In genomic region chr1:209784276-209785169, GRCh38 we compare ENCODE assay signal across 8 cellular contexts. TPM values are rescaled to one million over a fixed set of nuclear protein-coding genes. Genes with fewer than 3 reads are reported as not detected.
DNase-seq lines count a peak whose midpoint lies in the region; ATAC-seq and TF ChIP-seq lines count a peak whose summit lies in the region.

Gene C1orf74, minus strand, starts transcription at chr1:209784559. Its CDS starts 925 bp downstream, at chr1:209783634.

- no peak for TF ChIP-seq CTCF in KMS-11 (conservative IDR thresholded peaks at IDR 0.05; ENCODE audit: low read depth, low read length)
- TF ChIP-seq CTCF in Panc1 (IDR thresholded peaks at IDR 0.05): no peak
- TF ChIP-seq CTCF in esophagus muscularis mucosa (IDR thresholded peaks at IDR 0.05): peak in 1 of 3 experiments; percentile 19

- no peaks in the 10 kb centered on the region for H3K27me3 Mint-ChIP-seq in activated T-cell treated with anti-CD3 and anti-CD28 coated beads, Interleukin-2, amount 50 U/mL, for 72 hours (ENCODE audit: low read depth)

- H3K27me3 ChIP-seq in KMS-11 (ENCODE audit: insufficient read depth, low read depth) (no peaks in the 10 kb centered on the region), Panc1 (ENCODE audit: control insufficient read depth, insufficient read depth, low read length) (no peaks in the 10 kb centered on the region), esophagus muscularis mucosa (no peaks in the 10 kb centered on the region), muscle layer of colon (ENCODE audit: control insufficient read depth in 1 of 2, insufficient read depth in 2 of 2, low read length in 2 of 2) (no peaks in the 10 kb centered on the region)

- peak within 1 kb of the TSS; percentile 93 for H3K27ac Mint-ChIP-seq in activated T-cell treated with anti-CD3 and anti-CD28 coated beads, Interleukin-2, amount 50 U/mL, for 72 hours

- H3K4me1 ChIP-seq in KMS-11 (ENCODE audit: low read depth, poor library complexity, severe bottlenecking) (peaks cover 21% of the 10 kb centered on the region), Panc1 (ENCODE audit: control insufficient read depth, insufficient read depth, low read length) (peaks cover 4% of the 10 kb centered on the region; the same call in 1 of the 2 replicates), esophagus muscularis mucosa (peaks cover 32 to 46% (median 39%) of the 10 kb centered on the region in 4 donors), muscle layer of colon (ENCODE audit: insufficient read depth, low read length) (peaks cover 40% of the 10 kb centered on the region)

- no peaks in the 10 kb centered on the region for H4K20me1 ChIP-seq in KMS-11 (ENCODE audit: insufficient read depth)

- peak within 1 kb of the TSS; percentile 87 for H2AFZ ChIP-seq in KMS-11 (ENCODE audit: low read depth)

- TF ChIP-seq POLR2A in esophagus muscularis mucosa (IDR thresholded peaks at IDR 0.05; ENCODE audit: low read depth): peak; percentile 52

- ATAC-seq in GM21786 (IDR thresholded peaks at IDR 0.05; ENCODE audit: unreplicated experiment) (peak; percentile 99), Panc1 (peak; percentile 100)
- ATAC-seq in activated T-cell treated with anti-CD3 and anti-CD28 coated beads, Interleukin-2, amount 50 U/mL, for 72 hours (replicated peaks in 1 of 2): peak; percentile 98

- peaks cover 44% of the 10 kb centered on the region for H3K4me1 Mint-ChIP-seq in activated T-cell treated with anti-CD3 and anti-CD28 coated beads, Interleukin-2, amount 50 U/mL, for 72 hours (ENCODE audit: low read depth)

- no TSS peak for BruUV-seq in Panc1 (replicated peaks; lab: Mats Ljungman, UMichigan)

- peaks cover 7% of the 10 kb centered on the region; the same call in 1 of the 2 replicates for H3K9me3 ChIP-seq in Panc1 (ENCODE audit: control insufficient read depth, insufficient read depth, low read depth, low read length)
- H3K9me3 ChIP-seq in esophagus muscularis mucosa: no peaks in the 10 kb centered on the region
- no peaks in the 10 kb centered on the region for H3K9me3 ChIP-seq in muscle layer of colon (ENCODE audit: low read length)

- peaks cover 2 to 3% of the 10 kb centered on the region in 2 donors for H3K9me3 Mint-ChIP-seq in activated T-cell treated with anti-CD3 and anti-CD28 coated beads, Interleukin-2, amount 50 U/mL, for 72 hours

- in situ Hi-C loops in Panc1 (cut with HindIII; ENCODE audit: low pct_unique_long_range_greater_than_20kb, low sequenced_read_pairs): no loop called here

- H3K9ac ChIP-seq in KMS-11 (peak within 1 kb of the TSS; percentile 63), muscle layer of colon (ENCODE audit: low read length) (peak within 1 kb of the TSS; percentile 88)

- H3K4me2 ChIP-seq in KMS-11: peak within 1 kb of the TSS; percentile 75

- POLR2A ChIA-PET in Panc1 (lab: Charles Lee): interaction anchor here (0.6 kb wide), 1 partner anchor 40 kb away, joined by 3 read pairs; no protein-coding TSS in a partner anchor

- H3K27ac ChIP-seq in KMS-11 (peak within 1 kb of the TSS; percentile 66), Panc1 (ENCODE audit: low read length) (peak within 1 kb of the TSS; percentile 90), esophagus muscularis mucosa (replicated peaks in 1 of 4) (peak within 1 kb of the TSS; percentile 80 to 88 (median 86)), muscle layer of colon (ENCODE audit: low read depth, low read length) (peak within 1 kb of the TSS; percentile 83)

- peaks cover 9% of the 10 kb centered on the region; the same call in 1 of the 2 replicates for H3K79me2 ChIP-seq in KMS-11 (ENCODE audit: insufficient read depth, low read depth)

- H3K36me3 ChIP-seq in KMS-11 (ENCODE audit: insufficient read depth) (no peaks in the 10 kb centered on the region), Panc1 (ENCODE audit: control insufficient read depth, insufficient read depth, low read length) (no peaks in the 10 kb centered on the region; the same call in 1 of the 2 replicates), esophagus muscularis mucosa (peaks cover 0 to 13% (median 0%) of the 10 kb centered on the region in 4 donors), muscle layer of colon (ENCODE audit: insufficient read depth, low read length) (no peaks in the 10 kb centered on the region)

- H3K4me3 ChIP-seq in KMS-11 (IDR thresholded peaks at IDR 0.05; ENCODE audit: insufficient read depth, low read depth, low read length): peak within 1 kb of the TSS; percentile 99
- peak within 1 kb of the TSS; percentile 77 to 84 for H3K4me3 ChIP-seq in Panc1 (ENCODE audit: low read depth in 2 of 2, low read length in 2 of 2)
- peak within 1 kb of the TSS; percentile 68 to 83 (median 68) for H3K4me3 ChIP-seq in esophagus muscularis mucosa
- peak within 1 kb of the TSS; percentile 52 to 81 for H3K4me3 ChIP-seq in muscle layer of colon (ENCODE audit: low read depth in 1 of 2, low read length in 2 of 2)

- intact Hi-C loops in Panc1 (cut with micrococcal nuclease; ENCODE audit: unreplicated experiment) (no loop called here), esophagus muscularis mucosa (cut with DNase I) (no loop called here)

- no peak for TF ChIP-seq EP300 in esophagus muscularis mucosa (IDR thresholded peaks at IDR 0.05)

- DNase-seq in DMS79 treated with DMSO at 0.1 percent for 48 hours (lab: John Stamatoyannopoulos, UW) (peak; percentile 99), Panc1 (ENCODE audit: low read depth, low spot score) (peak; percentile 86), esophagus muscularis mucosa (ENCODE audit: extremely low spot score) (peak; percentile 100)
- peak; percentile 99 to 100 for DNase-seq in activated T-cell treated with anti-CD3 and anti-CD28 coated beads, Interleukin-2, amount 50 U/mL, for 72 hours
- peak; percentile 99 to 100 for DNase-seq in stimulated activated CD8-positive, alpha-beta memory T cell treated with anti-CD3 and anti-CD28 coated beads, Interleukin-7, amount 100 ng/mL, for 1 hour (ENCODE audit: low read depth in 2 of 2)

- peaks cover 5 to 6% of the 10 kb centered on the region in 2 donors for H3K36me3 Mint-ChIP-seq in activated T-cell treated with anti-CD3 and anti-CD28 coated beads, Interleukin-2, amount 50 U/mL, for 72 hours (ENCODE audit: insufficient read depth in 2 of 2)

- 7% methylated on average over 30 of the region's 47 CpGs for WGBS in esophagus muscularis mucosa

- peak within 1 kb of the TSS; percentile 82 to 92 for H3K4me3 Mint-ChIP-seq in activated T-cell treated with anti-CD3 and anti-CD28 coated beads, Interleukin-2, amount 50 U/mL, for 72 hours

- CTCF ChIA-PET in Panc1 (lab: Charles Lee): interaction anchor here (0.5 kb wide), 1 partner anchor 473 kb away, joined by 4 read pairs; no protein-coding TSS in a partner anchor

RNA-seq across cellular contexts. Expression of gene C1orf74, which starts in this region (rescaled TPM):
- total RNA-seq in Panc1 (2021; ENCODE audit: unreplicated experiment): 1.7 TPM
- 0.97 TPM for polyA plus RNA-seq in Panc1 (2012; ENCODE audit: insufficient read length)
- 1 to 10 TPM; 2.8 to 3.3 TPM for total RNA-seq in activated T-cell treated with anti-CD3 and anti-CD28 coated beads, Interleukin-2, amount 50 U/mL, for 72 hours
- total RNA-seq in esophagus muscularis mucosa: 1 to 10 TPM in 2 of 4 donors, under 1 TPM in 2; 0.42 to 1.6 (median 0.86) TPM

Comparison
In these comparisons a context has a peak if more than half of its experiments do, and no peak if none do; other contexts are left out.
1. Peak in every context shown above with its lines: DNase-seq, ATAC-seq, H3K4me3 ChIP-seq and H3K27ac ChIP-seq.